1 cellular context compared by ENCODE assay signal in the genomic region with DNA sequence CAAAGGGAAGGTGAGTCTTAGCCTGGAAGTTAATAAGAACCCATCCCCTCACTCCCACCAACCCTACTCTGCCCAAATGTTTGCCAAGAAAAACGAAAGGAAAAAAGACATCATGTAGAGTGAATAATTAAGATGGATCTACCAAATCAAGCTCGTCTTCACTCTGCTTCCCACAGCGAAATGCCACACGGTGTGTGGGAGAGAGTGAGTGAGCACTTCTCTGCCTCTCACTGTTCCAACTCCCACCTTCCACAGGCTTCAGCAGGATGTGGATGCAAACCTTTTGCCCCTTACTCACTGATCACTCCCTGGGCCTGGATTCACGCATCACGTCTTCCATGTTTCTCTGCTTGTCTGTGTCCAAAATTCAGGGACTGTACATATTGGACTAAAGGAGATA.
TF ChIP-seq lines count a peak whose summit lies in the region.

No MANE protein-coding gene starts in this region.

TF ChIP-seq in IMR-90, 13 proteins besides CTCF, POLR2A, EP300 and RAD21:
- TF ChIP-seq RFX5 (IDR thresholded peaks at IDR 0.05; ENCODE audit: low read depth, low read length), result no peak
- TF ChIP-seq, protein P1, sequence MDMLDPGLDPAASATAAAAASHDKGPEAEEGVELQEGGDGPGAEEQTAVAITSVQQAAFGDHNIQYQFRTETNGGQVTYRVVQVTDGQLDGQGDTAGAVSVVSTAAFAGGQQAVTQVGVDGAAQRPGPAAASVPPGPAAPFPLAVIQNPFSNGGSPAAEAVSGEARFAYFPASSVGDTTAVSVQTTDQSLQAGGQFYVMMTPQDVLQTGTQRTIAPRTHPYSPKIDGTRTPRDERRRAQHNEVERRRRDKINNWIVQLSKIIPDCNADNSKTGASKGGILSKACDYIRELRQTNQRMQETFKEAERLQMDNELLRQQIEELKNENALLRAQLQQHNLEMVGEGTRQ (IDR thresholded peaks at IDR 0.05; ENCODE audit: low read depth, low read length), result no peak
- TF ChIP-seq MXI1 (IDR thresholded peaks at IDR 0.05; ENCODE audit: borderline replicate concordance, low read depth, low read length), result no peak
- no peak for TF ChIP-seq MAFK (IDR thresholded peaks at IDR 0.05; ENCODE audit: low read depth, low read length)
- no peak for TF ChIP-seq ELK1 (IDR thresholded peaks at IDR 0.05; ENCODE audit: borderline replicate concordance, low read depth, low read length)
- no peak for TF ChIP-seq CHD1 (IDR thresholded peaks at IDR 0.05; ENCODE audit: low read depth, low read length)
- TF ChIP-seq FOS (IDR thresholded peaks at IDR 0.05; ENCODE audit: low read depth, low read length), result no peak
- no peak for TF ChIP-seq RCOR1 (IDR thresholded peaks at IDR 0.05; ENCODE audit: insufficient replicate concordance, low read length)
- no peak for TF ChIP-seq BHLHE40 (IDR thresholded peaks at IDR 0.05; ENCODE audit: low read depth, low read length)
- no peak for TF ChIP-seq SMC3 (IDR thresholded peaks at IDR 0.05; ENCODE audit: low read depth, low read length)
- TF ChIP-seq MAZ (IDR thresholded peaks at IDR 0.05; ENCODE audit: borderline replicate concordance, low read depth, low read length), result no peak
